ENCODE assay signal across 2 cellular contexts in genomic region chr19:19514881-19515763, GRCh38.
TF ChIP-seq lines count a peak whose summit lies in the region.

TSS of gene TSSK6 (minus strand) at chr19:19515548. CDS start at chr19:19515427, 121 bp downstream.

TF ChIP-seq in GM12878, 131 proteins besides CTCF, POLR2A, EP300 and RAD21:
- TF ChIP-seq, protein P1, sequence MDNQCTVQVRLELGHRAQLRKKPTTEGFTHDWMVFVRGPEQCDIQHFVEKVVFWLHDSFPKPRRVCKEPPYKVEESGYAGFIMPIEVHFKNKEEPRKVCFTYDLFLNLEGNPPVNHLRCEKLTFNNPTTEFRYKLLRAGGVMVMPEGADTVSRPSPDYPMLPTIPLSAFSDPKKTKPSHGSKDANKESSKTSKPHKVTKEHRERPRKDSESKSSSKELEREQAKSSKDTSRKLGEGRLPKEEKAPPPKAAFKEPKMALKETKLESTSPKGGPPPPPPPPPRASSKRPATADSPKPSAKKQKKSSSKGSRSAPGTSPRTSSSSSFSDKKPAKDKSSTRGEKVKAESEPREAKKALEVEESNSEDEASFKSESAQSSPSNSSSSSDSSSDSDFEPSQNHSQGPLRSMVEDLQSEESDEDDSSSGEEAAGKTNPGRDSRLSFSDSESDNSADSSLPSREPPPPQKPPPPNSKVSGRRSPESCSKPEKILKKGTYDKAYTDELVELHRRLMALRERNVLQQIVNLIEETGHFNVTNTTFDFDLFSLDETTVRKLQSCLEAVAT (IDR thresholded peaks at IDR 0.05) = 0 out of 2 replicates have a peak, but pooled peaks have one; percentile 10
- TF ChIP-seq BCL3 (IDR thresholded peaks at IDR 0.05; ENCODE audit: borderline replicate concordance, insufficient read depth, low read depth, low read length, poor library complexity, severe bottlenecking) = peak; percentile 75
- TF ChIP-seq, protein P2, sequence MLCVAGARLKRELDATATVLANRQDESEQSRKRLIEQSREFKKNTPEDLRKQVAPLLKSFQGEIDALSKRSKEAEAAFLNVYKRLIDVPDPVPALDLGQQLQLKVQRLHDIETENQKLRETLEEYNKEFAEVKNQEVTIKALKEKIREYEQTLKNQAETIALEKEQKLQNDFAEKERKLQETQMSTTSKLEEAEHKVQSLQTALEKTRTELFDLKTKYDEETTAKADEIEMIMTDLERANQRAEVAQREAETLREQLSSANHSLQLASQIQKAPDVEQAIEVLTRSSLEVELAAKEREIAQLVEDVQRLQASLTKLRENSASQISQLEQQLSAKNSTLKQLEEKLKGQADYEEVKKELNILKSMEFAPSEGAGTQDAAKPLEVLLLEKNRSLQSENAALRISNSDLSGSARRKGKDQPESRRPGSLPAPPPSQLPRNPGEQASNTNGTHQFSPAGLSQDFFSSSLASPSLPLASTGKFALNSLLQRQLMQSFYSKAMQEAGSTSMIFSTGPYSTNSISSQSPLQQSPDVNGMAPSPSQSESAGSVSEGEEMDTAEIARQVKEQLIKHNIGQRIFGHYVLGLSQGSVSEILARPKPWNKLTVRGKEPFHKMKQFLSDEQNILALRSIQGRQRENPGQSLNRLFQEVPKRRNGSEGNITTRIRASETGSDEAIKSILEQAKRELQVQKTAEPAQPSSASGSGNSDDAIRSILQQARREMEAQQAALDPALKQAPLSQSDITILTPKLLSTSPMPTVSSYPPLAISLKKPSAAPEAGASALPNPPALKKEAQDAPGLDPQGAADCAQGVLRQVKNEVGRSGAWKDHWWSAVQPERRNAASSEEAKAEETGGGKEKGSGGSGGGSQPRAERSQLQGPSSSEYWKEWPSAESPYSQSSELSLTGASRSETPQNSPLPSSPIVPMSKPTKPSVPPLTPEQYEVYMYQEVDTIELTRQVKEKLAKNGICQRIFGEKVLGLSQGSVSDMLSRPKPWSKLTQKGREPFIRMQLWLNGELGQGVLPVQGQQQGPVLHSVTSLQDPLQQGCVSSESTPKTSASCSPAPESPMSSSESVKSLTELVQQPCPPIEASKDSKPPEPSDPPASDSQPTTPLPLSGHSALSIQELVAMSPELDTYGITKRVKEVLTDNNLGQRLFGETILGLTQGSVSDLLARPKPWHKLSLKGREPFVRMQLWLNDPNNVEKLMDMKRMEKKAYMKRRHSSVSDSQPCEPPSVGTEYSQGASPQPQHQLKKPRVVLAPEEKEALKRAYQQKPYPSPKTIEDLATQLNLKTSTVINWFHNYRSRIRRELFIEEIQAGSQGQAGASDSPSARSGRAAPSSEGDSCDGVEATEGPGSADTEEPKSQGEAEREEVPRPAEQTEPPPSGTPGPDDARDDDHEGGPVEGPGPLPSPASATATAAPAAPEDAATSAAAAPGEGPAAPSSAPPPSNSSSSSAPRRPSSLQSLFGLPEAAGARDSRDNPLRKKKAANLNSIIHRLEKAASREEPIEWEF (IDR thresholded peaks at IDR 0.05; ENCODE audit: insufficient replicate concordance, low read depth, low read length) = no peak
- TF ChIP-seq ZNF592 (IDR thresholded peaks at IDR 0.05) = no peak

TF ChIP-seq in HepG2, 621 proteins besides CTCF, POLR2A, EP300 and RAD21 (continues in another document):
- no peak for TF ChIP-seq ZNF180 (CRISPR knock-in tag; IDR thresholded peaks at IDR 0.05; ENCODE audit: borderline replicate concordance, low read depth)
- no peak for TF ChIP-seq BRD4 (CRISPR knock-in tag; IDR thresholded peaks at IDR 0.05)
- TF ChIP-seq ZNF746 (CRISPR knock-in tag; IDR thresholded peaks at IDR 0.05) = no peak
- no peak for TF ChIP-seq ARNTL (CRISPR knock-in tag; IDR thresholded peaks at IDR 0.05)
- TF ChIP-seq TMF1 (CRISPR knock-in tag; IDR thresholded peaks at IDR 0.05; ENCODE audit: low read depth) = no peak
- TF ChIP-seq HMG20A (CRISPR knock-in tag; IDR thresholded peaks at IDR 0.05; ENCODE audit: borderline replicate concordance) = no peak
- no peak for TF ChIP-seq CHCHD3 (CRISPR knock-in tag; IDR thresholded peaks at IDR 0.05)
- TF ChIP-seq, protein P3, sequence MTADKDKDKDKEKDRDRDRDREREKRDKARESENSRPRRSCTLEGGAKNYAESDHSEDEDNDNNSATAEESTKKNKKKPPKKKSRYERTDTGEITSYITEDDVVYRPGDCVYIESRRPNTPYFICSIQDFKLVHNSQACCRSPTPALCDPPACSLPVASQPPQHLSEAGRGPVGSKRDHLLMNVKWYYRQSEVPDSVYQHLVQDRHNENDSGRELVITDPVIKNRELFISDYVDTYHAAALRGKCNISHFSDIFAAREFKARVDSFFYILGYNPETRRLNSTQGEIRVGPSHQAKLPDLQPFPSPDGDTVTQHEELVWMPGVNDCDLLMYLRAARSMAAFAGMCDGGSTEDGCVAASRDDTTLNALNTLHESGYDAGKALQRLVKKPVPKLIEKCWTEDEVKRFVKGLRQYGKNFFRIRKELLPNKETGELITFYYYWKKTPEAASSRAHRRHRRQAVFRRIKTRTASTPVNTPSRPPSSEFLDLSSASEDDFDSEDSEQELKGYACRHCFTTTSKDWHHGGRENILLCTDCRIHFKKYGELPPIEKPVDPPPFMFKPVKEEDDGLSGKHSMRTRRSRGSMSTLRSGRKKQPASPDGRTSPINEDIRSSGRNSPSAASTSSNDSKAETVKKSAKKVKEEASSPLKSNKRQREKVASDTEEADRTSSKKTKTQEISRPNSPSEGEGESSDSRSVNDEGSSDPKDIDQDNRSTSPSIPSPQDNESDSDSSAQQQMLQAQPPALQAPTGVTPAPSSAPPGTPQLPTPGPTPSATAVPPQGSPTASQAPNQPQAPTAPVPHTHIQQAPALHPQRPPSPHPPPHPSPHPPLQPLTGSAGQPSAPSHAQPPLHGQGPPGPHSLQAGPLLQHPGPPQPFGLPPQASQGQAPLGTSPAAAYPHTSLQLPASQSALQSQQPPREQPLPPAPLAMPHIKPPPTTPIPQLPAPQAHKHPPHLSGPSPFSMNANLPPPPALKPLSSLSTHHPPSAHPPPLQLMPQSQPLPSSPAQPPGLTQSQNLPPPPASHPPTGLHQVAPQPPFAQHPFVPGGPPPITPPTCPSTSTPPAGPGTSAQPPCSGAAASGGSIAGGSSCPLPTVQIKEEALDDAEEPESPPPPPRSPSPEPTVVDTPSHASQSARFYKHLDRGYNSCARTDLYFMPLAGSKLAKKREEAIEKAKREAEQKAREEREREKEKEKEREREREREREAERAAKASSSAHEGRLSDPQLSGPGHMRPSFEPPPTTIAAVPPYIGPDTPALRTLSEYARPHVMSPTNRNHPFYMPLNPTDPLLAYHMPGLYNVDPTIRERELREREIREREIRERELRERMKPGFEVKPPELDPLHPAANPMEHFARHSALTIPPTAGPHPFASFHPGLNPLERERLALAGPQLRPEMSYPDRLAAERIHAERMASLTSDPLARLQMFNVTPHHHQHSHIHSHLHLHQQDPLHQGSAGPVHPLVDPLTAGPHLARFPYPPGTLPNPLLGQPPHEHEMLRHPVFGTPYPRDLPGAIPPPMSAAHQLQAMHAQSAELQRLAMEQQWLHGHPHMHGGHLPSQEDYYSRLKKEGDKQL (CRISPR knock-in tag; IDR thresholded peaks at IDR 0.05; ENCODE audit: low read depth) = no peak
- no peak for TF ChIP-seq ZNF674 (CRISPR knock-in tag; IDR thresholded peaks at IDR 0.05; ENCODE audit: low read depth)
- peak; percentile 48 for TF ChIP-seq ZBTB38 (CRISPR knock-in tag; IDR thresholded peaks at IDR 0.05)
- TF ChIP-seq CCAR2 (optimal IDR thresholded peaks at IDR 0.05; ENCODE audit: low read depth, low read length) = no peak
- TF ChIP-seq ZNF317 (CRISPR knock-in tag; IDR thresholded peaks at IDR 0.05) = no peak
- TF ChIP-seq BATF2 (CRISPR knock-in tag; IDR thresholded peaks at IDR 0.05) = no peak
- TF ChIP-seq FOXM1 (CRISPR knock-in tag; IDR thresholded peaks at IDR 0.05) = no peak
- TF ChIP-seq, protein P4, sequence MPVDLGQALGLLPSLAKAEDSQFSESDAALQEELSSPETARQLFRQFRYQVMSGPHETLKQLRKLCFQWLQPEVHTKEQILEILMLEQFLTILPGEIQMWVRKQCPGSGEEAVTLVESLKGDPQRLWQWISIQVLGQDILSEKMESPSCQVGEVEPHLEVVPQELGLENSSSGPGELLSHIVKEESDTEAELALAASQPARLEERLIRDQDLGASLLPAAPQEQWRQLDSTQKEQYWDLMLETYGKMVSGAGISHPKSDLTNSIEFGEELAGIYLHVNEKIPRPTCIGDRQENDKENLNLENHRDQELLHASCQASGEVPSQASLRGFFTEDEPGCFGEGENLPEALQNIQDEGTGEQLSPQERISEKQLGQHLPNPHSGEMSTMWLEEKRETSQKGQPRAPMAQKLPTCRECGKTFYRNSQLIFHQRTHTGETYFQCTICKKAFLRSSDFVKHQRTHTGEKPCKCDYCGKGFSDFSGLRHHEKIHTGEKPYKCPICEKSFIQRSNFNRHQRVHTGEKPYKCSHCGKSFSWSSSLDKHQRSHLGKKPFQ (CRISPR knock-in tag; IDR thresholded peaks at IDR 0.05; ENCODE audit: insufficient replicate concordance) = no peak
- peak; percentile 30; the same call in 1 of the 2 replicates for TF ChIP-seq HOXA3 (CRISPR knock-in tag; IDR thresholded peaks at IDR 0.05)
- TF ChIP-seq HNRNPUL1 (IDR thresholded peaks at IDR 0.05; ENCODE audit: low read depth, low read length) = no peak
- TF ChIP-seq ZNF274 (CRISPR knock-in tag; IDR thresholded peaks at IDR 0.05) = 0 out of 2 replicates have a peak, but pooled peaks have one; percentile 10
- peak; percentile 59 for TF ChIP-seq AGO2 (optimal IDR thresholded peaks at IDR 0.05; ENCODE audit: low read depth, low read length)
- TF ChIP-seq, protein P5, sequence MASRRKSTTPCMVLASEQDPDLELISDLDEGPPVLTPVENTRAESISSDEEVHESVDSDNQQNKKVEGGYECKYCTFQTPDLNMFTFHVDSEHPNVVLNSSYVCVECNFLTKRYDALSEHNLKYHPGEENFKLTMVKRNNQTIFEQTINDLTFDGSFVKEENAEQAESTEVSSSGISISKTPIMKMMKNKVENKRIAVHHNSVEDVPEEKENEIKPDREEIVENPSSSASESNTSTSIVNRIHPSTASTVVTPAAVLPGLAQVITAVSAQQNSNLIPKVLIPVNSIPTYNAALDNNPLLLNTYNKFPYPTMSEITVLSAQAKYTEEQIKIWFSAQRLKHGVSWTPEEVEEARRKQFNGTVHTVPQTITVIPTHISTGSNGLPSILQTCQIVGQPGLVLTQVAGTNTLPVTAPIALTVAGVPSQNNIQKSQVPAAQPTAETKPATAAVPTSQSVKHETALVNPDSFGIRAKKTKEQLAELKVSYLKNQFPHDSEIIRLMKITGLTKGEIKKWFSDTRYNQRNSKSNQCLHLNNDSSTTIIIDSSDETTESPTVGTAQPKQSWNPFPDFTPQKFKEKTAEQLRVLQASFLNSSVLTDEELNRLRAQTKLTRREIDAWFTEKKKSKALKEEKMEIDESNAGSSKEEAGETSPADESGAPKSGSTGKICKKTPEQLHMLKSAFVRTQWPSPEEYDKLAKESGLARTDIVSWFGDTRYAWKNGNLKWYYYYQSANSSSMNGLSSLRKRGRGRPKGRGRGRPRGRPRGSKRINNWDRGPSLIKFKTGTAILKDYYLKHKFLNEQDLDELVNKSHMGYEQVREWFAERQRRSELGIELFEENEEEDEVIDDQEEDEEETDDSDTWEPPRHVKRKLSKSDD (CRISPR knock-in tag; IDR thresholded peaks at IDR 0.05; ENCODE audit: low read depth) = 0 out of 2 replicates have a peak, but pooled peaks have one; percentile 44
- no peak for TF ChIP-seq ETV5 (CRISPR knock-in tag; IDR thresholded peaks at IDR 0.05; ENCODE audit: borderline replicate concordance)
- no peak for TF ChIP-seq ATF7 (IDR thresholded peaks at IDR 0.05)
- TF ChIP-seq ATF7 (CRISPR knock-in tag; IDR thresholded peaks at IDR 0.05) = no peak
- no peak for TF ChIP-seq GABPA (IDR thresholded peaks at IDR 0.05; ENCODE audit: low read depth, low read length)
- TF ChIP-seq GABPA (CRISPR knock-in tag; IDR thresholded peaks at IDR 0.05; ENCODE audit: low read depth) = no peak
- TF ChIP-seq ISX (CRISPR knock-in tag; conservative IDR thresholded peaks at IDR 0.05) = no peak
- TF ChIP-seq, protein P6, sequence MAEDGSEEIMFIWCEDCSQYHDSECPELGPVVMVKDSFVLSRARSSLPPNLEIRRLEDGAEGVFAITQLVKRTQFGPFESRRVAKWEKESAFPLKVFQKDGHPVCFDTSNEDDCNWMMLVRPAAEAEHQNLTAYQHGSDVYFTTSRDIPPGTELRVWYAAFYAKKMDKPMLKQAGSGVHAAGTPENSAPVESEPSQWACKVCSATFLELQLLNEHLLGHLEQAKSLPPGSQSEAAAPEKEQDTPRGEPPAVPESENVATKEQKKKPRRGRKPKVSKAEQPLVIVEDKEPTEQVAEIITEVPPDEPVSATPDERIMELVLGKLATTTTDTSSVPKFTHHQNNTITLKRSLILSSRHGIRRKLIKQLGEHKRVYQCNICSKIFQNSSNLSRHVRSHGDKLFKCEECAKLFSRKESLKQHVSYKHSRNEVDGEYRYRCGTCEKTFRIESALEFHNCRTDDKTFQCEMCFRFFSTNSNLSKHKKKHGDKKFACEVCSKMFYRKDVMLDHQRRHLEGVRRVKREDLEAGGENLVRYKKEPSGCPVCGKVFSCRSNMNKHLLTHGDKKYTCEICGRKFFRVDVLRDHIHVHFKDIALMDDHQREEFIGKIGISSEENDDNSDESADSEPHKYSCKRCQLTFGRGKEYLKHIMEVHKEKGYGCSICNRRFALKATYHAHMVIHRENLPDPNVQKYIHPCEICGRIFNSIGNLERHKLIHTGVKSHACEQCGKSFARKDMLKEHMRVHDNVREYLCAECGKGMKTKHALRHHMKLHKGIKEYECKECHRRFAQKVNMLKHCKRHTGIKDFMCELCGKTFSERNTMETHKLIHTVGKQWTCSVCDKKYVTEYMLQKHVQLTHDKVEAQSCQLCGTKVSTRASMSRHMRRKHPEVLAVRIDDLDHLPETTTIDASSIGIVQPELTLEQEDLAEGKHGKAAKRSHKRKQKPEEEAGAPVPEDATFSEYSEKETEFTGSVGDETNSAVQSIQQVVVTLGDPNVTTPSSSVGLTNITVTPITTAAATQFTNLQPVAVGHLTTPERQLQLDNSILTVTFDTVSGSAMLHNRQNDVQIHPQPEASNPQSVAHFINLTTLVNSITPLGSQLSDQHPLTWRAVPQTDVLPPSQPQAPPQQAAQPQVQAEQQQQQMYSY (CRISPR knock-in tag; IDR thresholded peaks at IDR 0.05) = no peak
- TF ChIP-seq SYNCRIP (IDR thresholded peaks at IDR 0.05; ENCODE audit: insufficient read depth, low read depth, low read length) = no peak
- TF ChIP-seq KDM2A (CRISPR knock-in tag; IDR thresholded peaks at IDR 0.05; ENCODE audit: borderline replicate concordance, low read depth) = no peak
- TF ChIP-seq ZNF670 (CRISPR knock-in tag; IDR thresholded peaks at IDR 0.05; ENCODE audit: borderline replicate concordance) = 0 out of 2 replicates have a peak, but pooled peaks have one; percentile 44
- TF ChIP-seq CREB1 (IDR thresholded peaks at IDR 0.05) = no peak
- TF ChIP-seq CREB1 (CRISPR knock-in tag; IDR thresholded peaks at IDR 0.05) = no peak
- TF ChIP-seq SALL1 (CRISPR knock-in tag; IDR thresholded peaks at IDR 0.05) = no peak
- no peak for TF ChIP-seq SMARCE1 (IDR thresholded peaks at IDR 0.05; ENCODE audit: borderline replicate concordance)
- TF ChIP-seq RAD51 (IDR thresholded peaks at IDR 0.05; ENCODE audit: borderline replicate concordance) = no peak
- TF ChIP-seq NCOA2 (CRISPR knock-in tag; IDR thresholded peaks at IDR 0.05) = no peak
- TF ChIP-seq JUN (CRISPR knock-in tag; IDR thresholded peaks at IDR 0.05) = no peak
